In genomic region chr7:101138149-101138870, GRCh38 we compare ENCODE assay signal across 7 cellular contexts. TPM values are rescaled to one million over a fixed set of nuclear protein-coding genes. Genes with fewer than 3 reads are reported as not detected.
DNase-seq lines count a peak whose midpoint lies in the region; ATAC-seq and TF ChIP-seq lines count a peak whose summit lies in the region.

No MANE protein-coding gene starts in this region.

- H3K27me3 Mint-ChIP-seq in endodermal cell (ENCODE audit: insufficient read depth): peaks cover 12% of the 10 kb centered on the region
- H3K27me3 Mint-ChIP-seq in naive thymus-derived CD4-positive, alpha-beta T cell: peaks cover 4 to 43% (median 21%) of the 10 kb centered on the region in 5 donors
- H3K27me3 Mint-ChIP-seq in stimulated activated memory B cell treated with anti-CD40 and anti-IgM and Interleukin-4, amounts not matched to agents 10 μg/mL and 1 μg/mL and 100 μg/mL, for 72 hours: peaks cover 65% of the 10 kb centered on the region

- ATAC-seq in GM18498 (IDR thresholded peaks at IDR 0.05; ENCODE audit: unreplicated experiment): peak; percentile 79
- peak; percentile 68 for ATAC-seq in HG03175 (IDR thresholded peaks at IDR 0.05; ENCODE audit: unreplicated experiment)
- peak; percentile 93 for ATAC-seq in naive thymus-derived CD4-positive, alpha-beta T cell
- peak; percentile 94 for ATAC-seq in stimulated activated memory B cell treated with anti-CD40 and anti-IgM and Interleukin-4, amounts not matched to agents 10 μg/mL and 1 μg/mL and 100 μg/mL, for 72 hours

- WGBS in endodermal cell (ENCODE audit: insufficient coverage in 1 of 2, insufficient read length in 1 of 2), 2 experiments: 10 to 25% methylated on average over 2 to 17 of the region's 17 CpGs

- no peaks in the 10 kb centered on the region for H3K36me3 ChIP-seq in endodermal cell (ENCODE audit: control insufficient read depth, insufficient read depth, low read length)
- H3K36me3 ChIP-seq in naive thymus-derived CD4-positive, alpha-beta T cell (ENCODE audit: control insufficient read depth in 2 of 3, insufficient read depth in 3 of 3, low read length in 3 of 3): no peaks in the 10 kb centered on the region

- H3K4me3 Mint-ChIP-seq in endodermal cell: peak overlapping the region; percentile 20
- H3K4me3 Mint-ChIP-seq in naive thymus-derived CD4-positive, alpha-beta T cell: peak overlapping the region in 3 of 10 donors; percentile 46 to 70 (median 47)
- peak overlapping the region; percentile 74 for H3K4me3 Mint-ChIP-seq in stimulated activated memory B cell treated with anti-CD40 and anti-IgM and Interleukin-4, amounts not matched to agents 10 μg/mL and 1 μg/mL and 100 μg/mL, for 72 hours

- no peak overlapping the region for H3K27ac ChIP-seq in endodermal cell (ENCODE audit: low read depth, low read length)
- H3K27ac ChIP-seq in naive thymus-derived CD4-positive, alpha-beta T cell (ENCODE audit: low read depth, low read length): no peak overlapping the region

- POLR2A ChIA-PET in naive thymus-derived CD4-positive, alpha-beta T cell (lab: Charles Lee): no interaction called here

- H3K36me3 Mint-ChIP-seq in endodermal cell (ENCODE audit: low read depth): no peaks in the 10 kb centered on the region
- H3K36me3 Mint-ChIP-seq in naive thymus-derived CD4-positive, alpha-beta T cell: no peaks in the 10 kb centered on the region
- H3K36me3 Mint-ChIP-seq in stimulated activated memory B cell treated with anti-CD40 and anti-IgM and Interleukin-4, amounts not matched to agents 10 μg/mL and 1 μg/mL and 100 μg/mL, for 72 hours: no peaks in the 10 kb centered on the region

- no peaks in the 10 kb centered on the region for H3K9me3 Mint-ChIP-seq in endodermal cell
- peaks cover 0 to 2% (median 0%) of the 10 kb centered on the region in 11 donors for H3K9me3 Mint-ChIP-seq in naive thymus-derived CD4-positive, alpha-beta T cell
- H3K9me3 Mint-ChIP-seq in stimulated activated memory B cell treated with anti-CD40 and anti-IgM and Interleukin-4, amounts not matched to agents 10 μg/mL and 1 μg/mL and 100 μg/mL, for 72 hours: no peaks in the 10 kb centered on the region

- no peak overlapping the region for H3K4me3 ChIP-seq in endodermal cell (ENCODE audit: low read length)
- H3K4me3 ChIP-seq in naive thymus-derived CD4-positive, alpha-beta T cell (ENCODE audit: low read length): no peak overlapping the region

- intact Hi-C loops in naive thymus-derived CD4-positive, alpha-beta T cell (cut with micrococcal nuclease): loop anchor here (2.0 to 5.0 kb wide), 4 partner anchors 14 to 244 kb away; partner anchors contain the start of genes ACHE (in 1 of the 2) and TRIM56 (in 1 of the 2)

- peak overlapping the region; percentile 93 for H3K27ac Mint-ChIP-seq in endodermal cell
- H3K27ac Mint-ChIP-seq in naive thymus-derived CD4-positive, alpha-beta T cell: peak overlapping the region in 3 of 9 donors; percentile 52 to 71 (median 62)
- peak overlapping the region; percentile 76 for H3K27ac Mint-ChIP-seq in stimulated activated memory B cell treated with anti-CD40 and anti-IgM and Interleukin-4, amounts not matched to agents 10 μg/mL and 1 μg/mL and 100 μg/mL, for 72 hours

- DNase-seq in NOMO-1 treated with DMSO at 0.1 percent for 48 hours (lab: John Stamatoyannopoulos, UW; ENCODE audit: unreplicated experiment): peak; percentile 97
- peak; percentile 88 to 89 for DNase-seq in activated CD8-positive, alpha-beta memory T cell treated with anti-CD3 and anti-CD28 coated beads for 4 hours (ENCODE audit: low read depth in 2 of 2)
- peak; percentile 93 for DNase-seq in endodermal cell
- DNase-seq in naive thymus-derived CD4-positive, alpha-beta T cell: peak in 3 of 9 donors; percentile 15 to 73 (median 70)

- no peaks in the 10 kb centered on the region for H3K4me1 ChIP-seq in endodermal cell (ENCODE audit: control insufficient read depth, insufficient read depth, low read length)
- peaks cover 0 to 4% of the 10 kb centered on the region in 2 donors for H3K4me1 ChIP-seq in naive thymus-derived CD4-positive, alpha-beta T cell (ENCODE audit: control insufficient read depth in 2 of 2, insufficient read depth in 2 of 2, low read length in 2 of 2)

- H3K9ac ChIP-seq in endodermal cell (ENCODE audit: extremely low read depth, low read length, poor library complexity, severe bottlenecking): no peak overlapping the region

- no peaks in the 10 kb centered on the region for H3K9me3 ChIP-seq in endodermal cell (ENCODE audit: control insufficient read depth, low read length)
- no peaks in the 10 kb centered on the region for H3K9me3 ChIP-seq in naive thymus-derived CD4-positive, alpha-beta T cell (ENCODE audit: control insufficient read depth in 2 of 3, low read length in 3 of 3)

- peak; percentile 95 for TF ChIP-seq CTCF in endodermal cell (conservative IDR thresholded peaks at IDR 0.05)

- CTCF ChIA-PET in naive thymus-derived CD4-positive, alpha-beta T cell (lab: Charles Lee): interaction anchor here (1.9 kb wide), 1 partner anchor 54 kb away, joined by 5 read pairs; no protein-coding TSS in a partner anchor

- H3K27me3 ChIP-seq in endodermal cell (ENCODE audit: control insufficient read depth, insufficient read depth, low read length, poor library complexity, severe bottlenecking): peaks cover 8% of the 10 kb centered on the region
- no peaks in the 10 kb centered on the region for H3K27me3 ChIP-seq in naive thymus-derived CD4-positive, alpha-beta T cell (ENCODE audit: control insufficient read depth in 2 of 2, insufficient read depth in 2 of 2, low read length in 2 of 2)

- H3K4me1 Mint-ChIP-seq in endodermal cell: peaks cover 15% of the 10 kb centered on the region
- H3K4me1 Mint-ChIP-seq in naive thymus-derived CD4-positive, alpha-beta T cell: peaks cover 0 to 30% (median 9%) of the 10 kb centered on the region in 7 donors
- H3K4me1 Mint-ChIP-seq in stimulated activated memory B cell treated with anti-CD40 and anti-IgM and Interleukin-4, amounts not matched to agents 10 μg/mL and 1 μg/mL and 100 μg/mL, for 72 hours: peaks cover 35% of the 10 kb centered on the region

RNA-seq across cellular contexts. Expression of gene SERPINE1, which starts 11.4 kb away (rescaled TPM):
- total RNA-seq in endodermal cell: 1 to 10 TPM in 1 of 2 donors, under 1 TPM in 1; 0.89 to 4.9 TPM
- 6.6 TPM for polyA plus RNA-seq in endodermal cell (2013, experiment 1 of 2)
- 8.2 TPM for polyA plus RNA-seq in endodermal cell (2013, experiment 2 of 2)
- total RNA-seq in naive thymus-derived CD4-positive, alpha-beta T cell: under 1 TPM in 3 of 5 experiments, not detected in 2; 0.08 to 0.56 (median 0.36) TPM
- polyA plus RNA-seq in naive thymus-derived CD4-positive, alpha-beta T cell: not detected

RNA-seq across cellular contexts. Expression of gene AP1S1, which starts 16.0 kb away (rescaled TPM):
- 10 to 100 TPM; 43.8 to 50.2 TPM for total RNA-seq in endodermal cell
- polyA plus RNA-seq in endodermal cell (2013, experiment 1 of 2): 59.8 TPM
- 59.3 TPM for polyA plus RNA-seq in endodermal cell (2013, experiment 2 of 2)
- 10 to 100 TPM in 1 of 5 experiments, 1 to 10 TPM in 4; 6.2 to 39.4 (median 8.3) TPM for total RNA-seq in naive thymus-derived CD4-positive, alpha-beta T cell
- polyA plus RNA-seq in naive thymus-derived CD4-positive, alpha-beta T cell: 1 to 10 TPM; 3.3 to 6.9 TPM

RNA-seq across cellular contexts. Expression of gene VGF, which starts 27.1 kb away (rescaled TPM):
- total RNA-seq in endodermal cell: 1 to 10 TPM in 1 of 2 donors, not detected in 1; 2.8 TPM
- 2.1 TPM for polyA plus RNA-seq in endodermal cell (2013, experiment 1 of 2)
- polyA plus RNA-seq in endodermal cell (2013, experiment 2 of 2): 5.1 TPM
- total RNA-seq in naive thymus-derived CD4-positive, alpha-beta T cell: under 1 TPM in 1 of 5 experiments, not detected in 4; 0.19 TPM
- polyA plus RNA-seq in naive thymus-derived CD4-positive, alpha-beta T cell: not detected

RNA-seq across cellular contexts. Expression of gene NAT16, which starts 41.8 kb away (rescaled TPM):
- under 1 TPM; 0.15 to 0.20 TPM for total RNA-seq in endodermal cell
- 1.4 TPM for polyA plus RNA-seq in endodermal cell (2013, experiment 1 of 2)
- 0.95 TPM for polyA plus RNA-seq in endodermal cell (2013, experiment 2 of 2)
- not detected for total RNA-seq in naive thymus-derived CD4-positive, alpha-beta T cell
- polyA plus RNA-seq in naive thymus-derived CD4-positive, alpha-beta T cell: not detected

RNA-seq across cellular contexts. Expression of gene TRIM56, which starts 53.0 kb away (rescaled TPM):
- 10 to 100 TPM; 16.5 to 23.0 TPM for total RNA-seq in endodermal cell
- polyA plus RNA-seq in endodermal cell (2013, experiment 1 of 2): 5.1 TPM
- polyA plus RNA-seq in endodermal cell (2013, experiment 2 of 2): 3.6 TPM
- 10 to 100 TPM; 49.6 to 72.3 (median 68.0) TPM for total RNA-seq in naive thymus-derived CD4-positive, alpha-beta T cell
- polyA plus RNA-seq in naive thymus-derived CD4-positive, alpha-beta T cell: 10 to 100 TPM in 1 of 2 donors, 1 to 10 TPM in 1; 5.3 to 17.0 TPM
